Comparison of ENCODE assay signal across 21 cellular contexts in genomic region chr6:167420858-167421766, GRCh38.
DNase-seq lines count a peak whose midpoint lies in the region; ATAC-seq, FAIRE-seq and TF ChIP-seq lines count a peak whose summit lies in the region.
"Had no signal": no experiment of that assay in that cellular context is flagged by ENCODE, and none has a peak within 500 bp of the region (broad histone marks: within the 10 kb centered on the region; RNA-seq: fewer than 3 reads in every experiment).

No MANE protein-coding gene starts in this region.

- H3K27ac ChIP-seq in WERI-Rb-1 (no peak overlapping the region; the same call in 1 of the 2 replicates), right lobe of liver (no peak overlapping the region), small intestine (ENCODE audit: low read depth in 1 of 2, low read length in 1 of 2) (peak overlapping the region; percentile 95 to 96)
- H3K27ac ChIP-seq: esophagus squamous epithelium had no signal

- no peaks in the 10 kb centered on the region for H3K9me3 ChIP-seq in WERI-Rb-1 (ENCODE audit: severe bottlenecking)
- no peaks in the 10 kb centered on the region for H3K9me3 ChIP-seq in right lobe of liver
- no peaks in the 10 kb centered on the region for H3K9me3 ChIP-seq in small intestine (ENCODE audit: control insufficient read depth, low read depth)
- H3K9me3 ChIP-seq: esophagus squamous epithelium had no signal

- no peaks in the 10 kb centered on the region for H3K4me1 ChIP-seq in right lobe of liver
- no peaks in the 10 kb centered on the region for H3K4me1 ChIP-seq in small intestine (ENCODE audit: control insufficient read depth in 2 of 2, insufficient read depth in 1 of 2, low read depth in 1 of 2, low read length in 1 of 2)
- H3K4me1 ChIP-seq: esophagus squamous epithelium had no signal

- H3K9me3 Mint-ChIP-seq in activated T-cell treated with anti-CD3 and anti-CD28 coated beads, Interleukin-2, amount 50 U/mL, for 24 hours, result no peaks in the 10 kb centered on the region
- H3K9me3 Mint-ChIP-seq: activated CD4-positive, alpha-beta memory T cell treated with anti-CD3 and anti-CD28 coated beads, Interleukin-2, amount 10 ng/mL, durations not matched to agents 7 days and 5 days; activated T-cell treated with anti-CD3 and anti-CD28 coated beads, Interleukin-2, amount 50 U/mL, for 72 hours had no signal

- H3K36me3 Mint-ChIP-seq in activated T-cell treated with anti-CD3 and anti-CD28 coated beads, Interleukin-2, amount 50 U/mL, for 24 hours (ENCODE audit: low read depth), result no peaks in the 10 kb centered on the region
- H3K36me3 Mint-ChIP-seq: activated naive CD8-positive, alpha-beta T cell had no signal

- ATAC-seq in right lobe of liver (peak; percentile 24 to 93 (median 75)), HG02798 (IDR thresholded peaks at IDR 0.05; ENCODE audit: poor library complexity, unreplicated experiment) (no peak), GM21723 (IDR thresholded peaks at IDR 0.05; ENCODE audit: unreplicated experiment) (no peak)
- ATAC-seq: activated T-cell treated with anti-CD3 and anti-CD28 coated beads, Interleukin-2, amount 50 U/mL, for 72 hours; HCT116 had no signal

- no peak for TF ChIP-seq POLR2A in right lobe of liver (IDR thresholded peaks at IDR 0.05)

- DNase-seq in HT-29 (ENCODE audit: low spot score) (peak; percentile 45), WERI-Rb-1 (peak; percentile 50), right lobe of liver (peak in 2 of 3 donors; percentile 77 to 81), small intestine (peak; percentile 99)
- no peak for DNase-seq in activated T-cell treated with anti-CD3 and anti-CD28 coated beads, Interleukin-2, amount 50 U/mL, for 24 hours
- DNase-seq: activated CD4-positive, alpha-beta memory T cell treated with anti-CD3 and anti-CD28 coated beads, Interleukin-2, amount 10 ng/mL, durations not matched to agents 7 days and 5 days; activated T-cell treated with anti-CD3 and anti-CD28 coated beads, Interleukin-2, amount 50 U/mL, for 72 hours; DMS79; esophagus squamous epithelium; mammary epithelial cell; nephron progenitor cell; RPMI8226; stimulated activated CD4-positive, alpha-beta T cell treated with anti-CD3 and anti-CD28 coated beads, Interleukin-4, amount 100 ng/mL, for 24 hours; stimulated activated CD8-positive, alpha-beta memory T cell treated with anti-CD3 and anti-CD28 coated beads, Interleukin-4, amount 100 ng/mL, for 48 hours had no signal

- H3K27ac Mint-ChIP-seq in activated T-cell treated with anti-CD3 and anti-CD28 coated beads, Interleukin-2, amount 50 U/mL, for 24 hours, result no peak overlapping the region
- H3K27ac Mint-ChIP-seq: activated CD4-positive, alpha-beta memory T cell treated with anti-CD3 and anti-CD28 coated beads, Interleukin-2, amount 10 ng/mL, durations not matched to agents 7 days and 5 days; activated naive CD8-positive, alpha-beta T cell; activated T-cell treated with anti-CD3 and anti-CD28 coated beads, Interleukin-2, amount 50 U/mL, for 72 hours; B cell had no signal

- FAIRE-seq in small intestine (lab: Jason Lieb, UNC), result no peak
- FAIRE-seq: GM18507, islet of Langerhans had no signal

- H3K4me3 ChIP-seq in WERI-Rb-1 (ENCODE audit: low read depth, low read length), result peak overlapping the region; percentile 10; the same call in 1 of the 2 replicates
- H3K4me3 ChIP-seq in right lobe of liver, result no peak overlapping the region
- peak overlapping the region in 1 of 2 donors; percentile 33 for H3K4me3 ChIP-seq in small intestine (ENCODE audit: low read depth in 1 of 2, low read length in 2 of 2)
- H3K4me3 ChIP-seq: esophagus squamous epithelium had no signal

- intact Hi-C loops in right lobe of liver (cut with DNase I), result no loop called here

- TF ChIP-seq CTCF in WERI-Rb-1 (IDR thresholded peaks at IDR 0.05; ENCODE audit: low read depth, low read length) (no peak), right lobe of liver (IDR thresholded peaks at IDR 0.05) (no peak)

- H3K36me3 ChIP-seq in WERI-Rb-1 (no peaks in the 10 kb centered on the region), right lobe of liver (no peaks in the 10 kb centered on the region), small intestine (ENCODE audit: control insufficient read depth in 2 of 2, insufficient read depth in 2 of 2, low read length in 2 of 2) (no peaks in the 10 kb centered on the region)
- H3K36me3 ChIP-seq: esophagus squamous epithelium had no signal

- H3K27me3 Mint-ChIP-seq in activated T-cell treated with anti-CD3 and anti-CD28 coated beads, Interleukin-2, amount 50 U/mL, for 24 hours, result peaks cover 19% of the 10 kb centered on the region

- WGBS in right lobe of liver (ENCODE audit: insufficient coverage, low coverage, low lambda C conversion rate, missing lambda C conversion rate), result 72% methylated on average over 11 of the region's 39 CpGs
- 23 to 64% (median 40%) methylated on average over 38 to 39 of the region's 39 CpGs for WGBS in small intestine, 3 donors

- no peak overlapping the region for H3K4me3 Mint-ChIP-seq in activated T-cell treated with anti-CD3 and anti-CD28 coated beads, Interleukin-2, amount 50 U/mL, for 24 hours
- H3K4me3 Mint-ChIP-seq: activated CD4-positive, alpha-beta memory T cell treated with anti-CD3 and anti-CD28 coated beads, Interleukin-2, amount 10 ng/mL, durations not matched to agents 7 days and 5 days; activated naive CD8-positive, alpha-beta T cell; activated T-cell treated with anti-CD3 and anti-CD28 coated beads, Interleukin-2, amount 50 U/mL, for 72 hours; B cell; nephron progenitor cell had no signal

- no peaks in the 10 kb centered on the region for H3K27me3 ChIP-seq in WERI-Rb-1 (ENCODE audit: insufficient read depth, low read depth, severe bottlenecking)
- no peaks in the 10 kb centered on the region for H3K27me3 ChIP-seq in right lobe of liver
- no peaks in the 10 kb centered on the region for H3K27me3 ChIP-seq in small intestine (ENCODE audit: control insufficient read depth in 2 of 2, insufficient read depth in 2 of 2, low read length in 2 of 2)

- H3K4me1 Mint-ChIP-seq in activated T-cell treated with anti-CD3 and anti-CD28 coated beads, Interleukin-2, amount 50 U/mL, for 24 hours (ENCODE audit: low read depth), result no peaks in the 10 kb centered on the region
- H3K4me1 Mint-ChIP-seq: activated CD4-positive, alpha-beta memory T cell treated with anti-CD3 and anti-CD28 coated beads, Interleukin-2, amount 10 ng/mL, durations not matched to agents 7 days and 5 days; B cell had no signal

Comparison
In these comparisons a context has a peak if more than half of its experiments do, and no peak if none do; other contexts are left out.
1. H3K27ac ChIP-seq: peak in small intestine (2 of 2); none in WERI-Rb-1 (single experiment) and right lobe of liver (0 of 3).
2. ATAC-seq: peak in right lobe of liver (4 of 4); none in HG02798 (single experiment) and GM21723 (single experiment).